14 cellular contexts compared by ENCODE assay signal in genomic region chr5:52870448-52870847, GRCh38.
A peak's percentile ranks its signal among the peaks of the same experiment; 100 is the strongest.
DNase-seq lines count a peak whose midpoint lies in the region; ATAC-seq and TF ChIP-seq lines count a peak whose summit lies in the region.
"Had no signal": no experiment of that assay in that cellular context is flagged by ENCODE, and none has a peak within 500 bp of the region (broad histone marks: within the 10 kb centered on the region; RNA-seq: fewer than 3 reads in every experiment).

No MANE protein-coding gene starts in this region.

- no peaks in the 10 kb centered on the region for H3K4me1 ChIP-seq in lower lobe of right lung

- intact Hi-C loops in Right ventricle myocardium inferior (cut with DNase I) (no loop called here), cardiac septum (cut with DNase I) (no loop called here), lower lobe of right lung (cut with DNase I) (no loop called here)

- no peak overlapping the region for H3K4me3 ChIP-seq in fibroblast of mammary gland (ENCODE audit: control insufficient read depth, low read depth, low read length)
- H3K4me3 ChIP-seq in lower lobe of right lung, result no peak overlapping the region
- H3K4me3 ChIP-seq: adrenal gland had no signal

- no peak overlapping the region for H3K27ac ChIP-seq in lower lobe of right lung
- H3K27ac ChIP-seq: adrenal gland had no signal

- no peaks in the 10 kb centered on the region for H3K27me3 ChIP-seq in lower lobe of right lung (ENCODE audit: low read depth)
- H3K27me3 ChIP-seq: adrenal gland had no signal

- H3K9me3 ChIP-seq in lower lobe of right lung, result no peaks in the 10 kb centered on the region
- H3K9me3 ChIP-seq: adrenal gland had no signal

- peaks cover 10% of the 10 kb centered on the region for H3K36me3 ChIP-seq in lower lobe of right lung

- no peak for DNase-seq in Right ventricle myocardium inferior (ENCODE audit: missing footprints)
- no peak for DNase-seq in cardiac septum (ENCODE audit: low spot score)
- peak; percentile 54 for DNase-seq in fibroblast of mammary gland (ENCODE audit: low read depth)
- DNase-seq in lower lobe of right lung, result no peak
- no peak for DNase-seq in mesenteric fat pad (ENCODE audit: low spot score)
- DNase-seq: erythroblast, GOT3, KBM-7, NCI-H2081 treated with DMSO at 0.1 percent for 48 hours, posterior cingulate gyrus had no signal

- TF ChIP-seq CTCF in fibroblast of mammary gland (conservative IDR thresholded peaks at IDR 0.05; ENCODE audit: control insufficient read depth, insufficient read depth, low read depth, low read length) (no peak), lower lobe of right lung (IDR thresholded peaks at IDR 0.05) (no peak)

- ATAC-seq in Right ventricle myocardium inferior (peak; percentile 34), lower lobe of right lung (peak; percentile 35 to 46), HG02973 (IDR thresholded peaks at IDR 0.05; ENCODE audit: unreplicated experiment) (no peak), HG03565 (IDR thresholded peaks at IDR 0.05; ENCODE audit: unreplicated experiment) (no peak), GM18519 (IDR thresholded peaks at IDR 0.05; ENCODE audit: low FRiP score, unreplicated experiment) (no peak)

Comparison
In these comparisons a context has a peak if more than half of its experiments do, and no peak if none do; other contexts are left out.
1. ATAC-seq: peak in Right ventricle myocardium inferior (single experiment) and lower lobe of right lung (2 of 2); none in HG02973 (single experiment), HG03565 (single experiment) and GM18519 (single experiment).